24 cellular contexts compared by ENCODE assay signal in the genomic region with DNA sequence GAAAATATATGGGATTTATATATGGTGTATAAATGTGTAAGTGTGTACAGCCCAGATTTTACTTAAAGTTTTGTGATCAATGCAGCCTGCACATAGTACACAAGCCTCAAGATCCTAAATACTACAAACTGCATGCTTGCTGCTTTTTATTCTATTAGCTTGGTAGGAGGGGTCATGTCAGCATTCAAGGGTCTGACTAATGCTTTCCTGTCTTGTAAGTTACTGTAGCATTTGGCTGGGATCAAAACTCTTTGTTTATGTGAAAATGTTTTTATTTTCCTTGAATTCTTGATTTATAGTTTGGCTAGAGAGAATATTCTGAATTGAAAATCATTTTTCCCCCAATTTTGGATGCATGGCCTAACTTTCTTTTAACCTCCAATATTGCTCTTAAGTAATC.
DNase-seq lines count a peak whose midpoint lies in the region; ATAC-seq, FAIRE-seq and TF ChIP-seq lines count a peak whose summit lies in the region.
"Had no signal": no experiment of that assay in that cellular context is flagged by ENCODE, and none has a peak within 500 bp of the region (broad histone marks: within the 10 kb centered on the region; RNA-seq: fewer than 3 reads in every experiment).

No MANE protein-coding gene starts in this region.

- no peak overlapping the region for H3K4me2 ChIP-seq in astrocyte (ENCODE audit: low read length)
- peak overlapping the region; percentile 30 for H3K4me2 ChIP-seq in endothelial cell of umbilical vein (ENCODE audit: insufficient read depth, low read length)
- H3K4me2 ChIP-seq: BLaER1, KMS-11 had no signal

- CTCF ChIA-PET in endothelial cell of umbilical vein (lab: Charles Lee) = interaction anchor here (0.6 to 1.0 kb wide), 2 partner anchors 93 to 331 kb away, joined by 3 read pairs; no protein-coding TSS in a partner anchor
- CTCF ChIA-PET in activated CD8-positive, alpha-beta T cell treated with anti-CD3 and anti-CD28 coated beads, Interleukin-2, amount 10 ng/mL, durations not matched to agents 7 days and 5 days (lab: Charles Lee) = no interaction called here

- ATAC-seq in activated CD8-positive, alpha-beta T cell treated with anti-CD3 and anti-CD28 coated beads, Interleukin-2, amount 10 ng/mL, durations not matched to agents 7 days and 5 days = no peak
- ATAC-seq: GM12878, Right ventricle myocardium inferior had no signal

- H4K20me1 ChIP-seq in astrocyte (ENCODE audit: insufficient read depth, low read length) = no peaks in the 10 kb centered on the region
- H4K20me1 ChIP-seq in endothelial cell of umbilical vein (replicated peaks; ENCODE audit: control insufficient read depth, extremely low read depth, insufficient read depth, low read length) = no peaks in the 10 kb centered on the region
- H4K20me1 ChIP-seq: BLaER1 had no signal

- dilution Hi-C loops in endothelial cell of umbilical vein (cut with MboI; ENCODE audit: extremely low pct_ligation_motif_present, low sequenced_read_pairs) = no loop called here

- no peaks in the 10 kb centered on the region for H3K36me3 Mint-ChIP-seq in astrocyte (ENCODE audit: low read depth, unreplicated experiment)
- no peaks in the 10 kb centered on the region for H3K36me3 Mint-ChIP-seq in activated CD8-positive, alpha-beta T cell treated with anti-CD3 and anti-CD28 coated beads, Interleukin-2, amount 10 ng/mL, durations not matched to agents 7 days and 5 days (ENCODE audit: low read depth)

- FAIRE-seq in astrocyte (lab: Jason Lieb, UNC) (no peak), endothelial cell of umbilical vein (lab: Jason Lieb, UNC) (peak; percentile 93)
- FAIRE-seq: GM12878 had no signal

- H3K9ac ChIP-seq in astrocyte (ENCODE audit: low read length) (no peak overlapping the region), endothelial cell of umbilical vein (replicated peaks; ENCODE audit: extremely low read depth, insufficient read depth, low read length) (no peak overlapping the region)
- H3K9ac ChIP-seq: BLaER1, KMS-11 had no signal

- H3K4me1 Mint-ChIP-seq in astrocyte (ENCODE audit: low read depth, unreplicated experiment) = peaks cover 7% of the 10 kb centered on the region
- H3K4me1 Mint-ChIP-seq in activated CD8-positive, alpha-beta T cell treated with anti-CD3 and anti-CD28 coated beads, Interleukin-2, amount 10 ng/mL, durations not matched to agents 7 days and 5 days (ENCODE audit: low read depth) = no peaks in the 10 kb centered on the region

- no peak overlapping the region for H3K27ac Mint-ChIP-seq in astrocyte (ENCODE audit: unreplicated experiment)
- no peak overlapping the region for H3K27ac Mint-ChIP-seq in activated CD8-positive, alpha-beta T cell treated with anti-CD3 and anti-CD28 coated beads, Interleukin-2, amount 10 ng/mL, durations not matched to agents 7 days and 5 days
- H3K27ac Mint-ChIP-seq: CD4-positive, alpha-beta T cell; H9 had no signal

- H3K9me1 ChIP-seq in endothelial cell of umbilical vein (replicated peaks; ENCODE audit: control insufficient read depth, extremely low read depth, insufficient read depth, low read length) = no peaks in the 10 kb centered on the region

- POLR2A ChIA-PET in endothelial cell of umbilical vein (lab: Charles Lee) = no interaction called here
- POLR2A ChIA-PET in activated CD8-positive, alpha-beta T cell treated with anti-CD3 and anti-CD28 coated beads, Interleukin-2, amount 10 ng/mL, durations not matched to agents 7 days and 5 days (lab: Charles Lee) = no interaction called here

- TF ChIP-seq CTCF in astrocyte (IDR thresholded peaks at IDR 0.05; ENCODE audit: insufficient read depth, low read depth, low read length) (no peak), endothelial cell of umbilical vein (IDR thresholded peaks at IDR 0.05; ENCODE audit: extremely low read depth in 1 of 2, insufficient read depth in 1 of 2, low read depth in 1 of 2, low read length in 2 of 2) (no peak)

- no TSS peak for BruUV-seq in endothelial cell of umbilical vein (replicated peaks; lab: Mats Ljungman, UMichigan)

- no peak overlapping the region for H2AFZ ChIP-seq in astrocyte (ENCODE audit: low read depth, low read length)
- H2AFZ ChIP-seq in endothelial cell of umbilical vein (ENCODE audit: low read depth, low read length) = no peak overlapping the region

- H3K9me3 Mint-ChIP-seq in astrocyte (ENCODE audit: unreplicated experiment) = no peaks in the 10 kb centered on the region
- H3K9me3 Mint-ChIP-seq in activated CD8-positive, alpha-beta T cell treated with anti-CD3 and anti-CD28 coated beads, Interleukin-2, amount 10 ng/mL, durations not matched to agents 7 days and 5 days (ENCODE audit: insufficient read depth) = peaks cover 7% of the 10 kb centered on the region
- H3K9me3 Mint-ChIP-seq: H9 had no signal

- intact Hi-C loops in endothelial cell of umbilical vein (cut with micrococcal nuclease) = no loop called here

- peak; percentile 8 for DNase-seq in HT1080 (ENCODE audit: low read depth)
- DNase-seq in astrocyte (ENCODE audit: low read depth) = peak; percentile 44
- DNase-seq in endothelial cell of umbilical vein (ENCODE audit: low read depth, low spot score) = peak; percentile 75
- peak; percentile 24 for DNase-seq in pulmonary artery endothelial cell (ENCODE audit: low read depth, low spot score)
- no peak for DNase-seq in SK-N-DZ (ENCODE audit: low spot score)
- DNase-seq in NCI-H2107 treated with DMSO at 0.1 percent for 48 hours (lab: John Stamatoyannopoulos, UW; ENCODE audit: unreplicated experiment) = no peak
- no peak for DNase-seq in activated CD8-positive, alpha-beta T cell treated with anti-CD3 and anti-CD28 coated beads, Interleukin-2, amount 10 ng/mL, durations not matched to agents 7 days and 5 days
- DNase-seq: CD4-positive, alpha-beta T cell; COR-L47; DMS 273 treated with DMSO at 0.1 percent for 48 hours; DMS79 treated with DMSO at 0.1 percent for 48 hours; H9; MV-4-11; NCI-H1105 treated with DMSO at 0.1 percent for 48 hours; NCI-H2029 treated with DMSO at 0.1 percent for 48 hours; NCI-H2171; NCI-H345; NCI-H524 had no signal

- H3K9me3 ChIP-seq in astrocyte (ENCODE audit: insufficient read depth, low read depth, low read length) = no peaks in the 10 kb centered on the region
- H3K9me3 ChIP-seq in endothelial cell of umbilical vein (replicated peaks; ENCODE audit: control insufficient read depth, insufficient read depth, low read length) = no peaks in the 10 kb centered on the region
- H3K9me3 ChIP-seq: BLaER1 had no signal

- H3K4me3 ChIP-seq in astrocyte (ENCODE audit: insufficient read depth, low read depth, low read length) (no peak overlapping the region), endothelial cell of umbilical vein (replicated peaks in 1 of 3; ENCODE audit: insufficient read depth in 1 of 3, low read depth in 1 of 3, low read length in 3 of 3) (no peak overlapping the region)
- H3K4me3 ChIP-seq: BLaER1, GM12878, SK-N-MC had no signal

- no peak overlapping the region for H3K4me3 Mint-ChIP-seq in astrocyte (ENCODE audit: unreplicated experiment)
- no peak overlapping the region for H3K4me3 Mint-ChIP-seq in activated CD8-positive, alpha-beta T cell treated with anti-CD3 and anti-CD28 coated beads, Interleukin-2, amount 10 ng/mL, durations not matched to agents 7 days and 5 days
- H3K4me3 Mint-ChIP-seq: CD4-positive, alpha-beta T cell; H9 had no signal

- H3K36me3 ChIP-seq in astrocyte (ENCODE audit: insufficient read depth, low read length) (no peaks in the 10 kb centered on the region), endothelial cell of umbilical vein (ENCODE audit: control insufficient read depth in 2 of 2, extremely low read depth in 1 of 2, insufficient read depth in 2 of 2, low read length in 2 of 2) (no peaks in the 10 kb centered on the region)
- H3K36me3 ChIP-seq: BLaER1 had no signal

- no peaks in the 10 kb centered on the region for H3K27me3 Mint-ChIP-seq in astrocyte (ENCODE audit: low read depth, unreplicated experiment)
- H3K27me3 Mint-ChIP-seq in activated CD8-positive, alpha-beta T cell treated with anti-CD3 and anti-CD28 coated beads, Interleukin-2, amount 10 ng/mL, durations not matched to agents 7 days and 5 days (ENCODE audit: low read depth) = no peaks in the 10 kb centered on the region
- H3K27me3 Mint-ChIP-seq: CD4-positive, alpha-beta T cell had no signal

- H3K4me1 ChIP-seq in astrocyte (ENCODE audit: insufficient read depth, low read length) (no peaks in the 10 kb centered on the region), endothelial cell of umbilical vein (ENCODE audit: control insufficient read depth, extremely low read depth, insufficient read depth, low read length) (peaks cover 10% of the 10 kb centered on the region)

- TF ChIP-seq POLR2A in endothelial cell of umbilical vein (IDR thresholded peaks at IDR 0.05; ENCODE audit: low read depth, low read length) = no peak

- H3K27ac ChIP-seq in astrocyte (ENCODE audit: low read depth, low read length) = no peak overlapping the region
- peak overlapping the region; percentile 32 for H3K27ac ChIP-seq in endothelial cell of umbilical vein (ENCODE audit: insufficient read depth, low read depth, low read length)
- H3K27ac ChIP-seq: BLaER1, HL-60, KMS-11, SK-N-MC had no signal

- no peaks in the 10 kb centered on the region for H3K79me2 ChIP-seq in astrocyte (ENCODE audit: insufficient read depth, low read length)
- H3K79me2 ChIP-seq in endothelial cell of umbilical vein (ENCODE audit: control insufficient read depth, insufficient read depth, low read length) = no peaks in the 10 kb centered on the region

- no peaks in the 10 kb centered on the region for H3K27me3 ChIP-seq in astrocyte (ENCODE audit: insufficient read depth, low read length)
- no peaks in the 10 kb centered on the region for H3K27me3 ChIP-seq in endothelial cell of umbilical vein (ENCODE audit: control insufficient read depth in 2 of 2, insufficient read depth in 2 of 2, low read length in 2 of 2)
- H3K27me3 ChIP-seq: BLaER1 had no signal

TF ChIP-seq in endothelial cell of umbilical vein, 7 proteins besides CTCF, POLR2A, EP300 and RAD21:
- TF ChIP-seq GATA2 (IDR thresholded peaks at IDR 0.05; ENCODE audit: insufficient read depth, insufficient read length, low read depth, low read length) (no peak), MYC (IDR thresholded peaks at IDR 0.05; ENCODE audit: low read depth, low read length) (no peak), FOS (IDR thresholded peaks at IDR 0.05; ENCODE audit: borderline replicate concordance, insufficient read depth, low read length) (peak; percentile 24), EZH2 (IDR thresholded peaks at IDR 0.05; ENCODE audit: borderline replicate concordance, low read depth, low read length, severe bottlenecking) (no peak), JUN (IDR thresholded peaks at IDR 0.05; ENCODE audit: borderline replicate concordance, insufficient read depth, insufficient read length, low read depth) (peak; percentile 35)
- TF ChIP-seq, protein P1, sequence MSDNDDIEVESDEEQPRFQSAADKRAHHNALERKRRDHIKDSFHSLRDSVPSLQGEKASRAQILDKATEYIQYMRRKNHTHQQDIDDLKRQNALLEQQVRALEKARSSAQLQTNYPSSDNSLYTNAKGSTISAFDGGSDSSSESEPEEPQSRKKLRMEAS (IDR thresholded peaks at IDR 0.05; ENCODE audit: insufficient read depth, insufficient read length) = no peak

Comparison
In these comparisons a context has a peak if more than half of its experiments do, and no peak if none do; other contexts are left out.
1. DNase-seq: peak in HT1080 (single experiment), astrocyte (single experiment), endothelial cell of umbilical vein (single experiment) and pulmonary artery endothelial cell (single experiment); none in SK-N-DZ (single experiment), NCI-H2107 treated with DMSO at 0.1 percent for 48 hours (single experiment) and activated CD8-positive, alpha-beta T cell treated with anti-CD3 and anti-CD28 coated beads, Interleukin-2, amount 10 ng/mL, durations not matched to agents 7 days and 5 days (single experiment).